In the genomic region with DNA sequence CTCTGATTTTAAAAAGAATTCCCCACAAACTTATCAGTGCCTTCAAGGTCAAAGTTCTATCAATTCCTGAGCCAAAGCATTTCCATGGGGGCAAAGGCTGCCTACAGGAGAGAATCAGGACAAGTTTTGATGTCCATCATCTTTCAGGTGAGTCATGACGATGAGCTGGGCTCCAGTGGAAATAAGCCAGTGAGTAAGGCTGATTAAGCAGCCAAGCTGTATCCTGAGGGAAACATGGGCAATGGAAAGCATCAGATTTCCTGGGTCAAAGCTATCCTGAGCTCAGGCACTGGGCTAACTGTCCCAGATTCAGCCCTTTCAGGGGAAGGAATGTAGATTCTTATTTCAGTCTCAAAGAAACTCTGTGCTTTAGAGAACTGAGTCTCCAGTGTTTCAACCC, we compare ENCODE assay signal across 19 cellular contexts.
DNase-seq lines count a peak whose midpoint lies in the region; FAIRE-seq and TF ChIP-seq lines count a peak whose summit lies in the region.
"Had no signal": no experiment of that assay in that cellular context is flagged by ENCODE, and none has a peak within 500 bp of the region (broad histone marks: within the 10 kb centered on the region; RNA-seq: fewer than 3 reads in every experiment).

No MANE protein-coding gene starts in this region.

- no peak overlapping the region for H3K9ac ChIP-seq in mammary epithelial cell (ENCODE audit: insufficient read depth, low read length)

- no peak overlapping the region for H2AFZ ChIP-seq in mammary epithelial cell (ENCODE audit: low read depth, low read length)

- H3K27me3 Mint-ChIP-seq in activated T-cell treated with anti-CD3 and anti-CD28 coated beads, Interleukin-2, amount 50 U/mL, for 24 hours: no peaks in the 10 kb centered on the region
- H3K27me3 Mint-ChIP-seq: activated CD4-positive, alpha-beta memory T cell treated with anti-CD3 and anti-CD28 coated beads, Interleukin-2, amount 10 ng/mL, durations not matched to agents 7 days and 5 days had no signal

- no peak overlapping the region for H3K27ac Mint-ChIP-seq in activated T-cell treated with anti-CD3 and anti-CD28 coated beads, Interleukin-2, amount 50 U/mL, for 24 hours
- H3K27ac Mint-ChIP-seq: activated CD4-positive, alpha-beta memory T cell treated with anti-CD3 and anti-CD28 coated beads, Interleukin-2, amount 10 ng/mL, durations not matched to agents 7 days and 5 days; activated T-helper 17 cell treated with anti-CD3 and anti-CD28 coated beads, Interleukin-2, amount 50 U/mL, for 72 hours had no signal

- no peaks in the 10 kb centered on the region for H3K9me3 ChIP-seq in mammary epithelial cell (replicated peaks; ENCODE audit: insufficient read depth, low read length)
- H3K9me3 ChIP-seq: Caco-2, right lobe of liver, SJCRH30, tibial artery had no signal

- H3K36me3 ChIP-seq in mammary epithelial cell (ENCODE audit: insufficient read depth, low read length): no peaks in the 10 kb centered on the region
- H3K36me3 ChIP-seq: right lobe of liver, SJCRH30, tibial artery had no signal

- DNase-seq in AG08395 (ENCODE audit: low spot score) (peak; percentile 72), HTR-8/SVneo (ENCODE audit: insufficient read length, low spot score) (peak; percentile 22), mammary epithelial cell (peak; percentile 74), kidney glomerular epithelial cell (lab: John Stamatoyannopoulos, UW) (peak; percentile 0), UCSD-AML1 (lab: John Stamatoyannopoulos, UW; ENCODE audit: unreplicated experiment) (no peak), HUDEP-2 (lab: John Stamatoyannopoulos, UW; ENCODE audit: unreplicated experiment in 76 of 76) (no peak), DMS153 treated with DMSO at 0.1 percent for 48 hours (lab: John Stamatoyannopoulos, UW; ENCODE audit: unreplicated experiment) (no peak)
- DNase-seq in activated T-cell treated with anti-CD3 and anti-CD28 coated beads, Interleukin-2, amount 50 U/mL, for 24 hours: no peak
- DNase-seq: activated CD4-positive, alpha-beta memory T cell treated with anti-CD3 and anti-CD28 coated beads, Interleukin-2, amount 10 ng/mL, durations not matched to agents 7 days and 5 days; Caco-2; dermis blood vessel endothelial cell; foreskin melanocyte; NCI-H2171 treated with DMSO at 0.1 percent for 48 hours; right lobe of liver; SJCRH30; stimulated activated CD4-positive, alpha-beta T cell treated with anti-CD3 and anti-CD28 coated beads, Interleukin-4, amount 100 ng/mL, for 1 hour; tibial artery had no signal

- H3K4me2 ChIP-seq in mammary epithelial cell (ENCODE audit: insufficient read depth, low read depth, low read length): no peak overlapping the region

- dilution Hi-C loops in mammary epithelial cell (cut with HindIII; ENCODE audit: low sequenced_read_pairs): no loop called here

- no peak for FAIRE-seq in HTR-8/SVneo (lab: Jason Lieb, UNC)

- no peaks in the 10 kb centered on the region for H3K36me3 Mint-ChIP-seq in activated T-cell treated with anti-CD3 and anti-CD28 coated beads, Interleukin-2, amount 50 U/mL, for 24 hours (ENCODE audit: low read depth)

- intact Hi-C loops in mammary epithelial cell (cut with micrococcal nuclease): no loop called here

- no peaks in the 10 kb centered on the region for H4K20me1 ChIP-seq in mammary epithelial cell (ENCODE audit: insufficient read depth, low read length)

- H3K9me3 Mint-ChIP-seq in activated T-cell treated with anti-CD3 and anti-CD28 coated beads, Interleukin-2, amount 50 U/mL, for 24 hours: no peaks in the 10 kb centered on the region
- H3K9me3 Mint-ChIP-seq: activated CD4-positive, alpha-beta memory T cell treated with anti-CD3 and anti-CD28 coated beads, Interleukin-2, amount 10 ng/mL, durations not matched to agents 7 days and 5 days; activated T-helper 17 cell treated with anti-CD3 and anti-CD28 coated beads, Interleukin-2, amount 50 U/mL, for 72 hours; neural crest cell had no signal

- H3K4me1 Mint-ChIP-seq in activated T-cell treated with anti-CD3 and anti-CD28 coated beads, Interleukin-2, amount 50 U/mL, for 24 hours (ENCODE audit: low read depth): no peaks in the 10 kb centered on the region
- H3K4me1 Mint-ChIP-seq: activated CD4-positive, alpha-beta memory T cell treated with anti-CD3 and anti-CD28 coated beads, Interleukin-2, amount 10 ng/mL, durations not matched to agents 7 days and 5 days; activated T-helper 17 cell treated with anti-CD3 and anti-CD28 coated beads, Interleukin-2, amount 50 U/mL, for 72 hours; neural crest cell had no signal

- no peak overlapping the region for H3K4me3 ChIP-seq in mammary epithelial cell (replicated peaks in 1 of 3; ENCODE audit: insufficient read depth in 1 of 3, low read depth in 2 of 3, low read length in 3 of 3)
- H3K4me3 ChIP-seq: right lobe of liver, SJCRH30, tibial artery had no signal

- H3K4me1 ChIP-seq in mammary epithelial cell (ENCODE audit: insufficient read depth, low read length): peaks cover 26% of the 10 kb centered on the region
- H3K4me1 ChIP-seq: Caco-2, right lobe of liver, tibial artery had no signal

- 8% methylated on average over 1 of the region's 1 CpG for WGBS in mammary epithelial cell (ENCODE audit: low coverage, missing lambda C conversion rate)

- no TSS peak for BruUV-seq in mammary epithelial cell (replicated peaks; lab: Mats Ljungman, UMichigan)

- no peaks in the 10 kb centered on the region for H3K79me2 ChIP-seq in mammary epithelial cell (ENCODE audit: insufficient read depth, low read length)

- CTCF ChIA-PET in mammary epithelial cell (lab: Charles Lee; ENCODE audit: low non-redundant PET): interaction anchor here (1.3 kb wide), 1 partner anchor 87 kb away, joined by 3 read pairs; no protein-coding TSS in a partner anchor

- no peak for TF ChIP-seq CTCF in mammary epithelial cell (conservative IDR thresholded peaks at IDR 0.05 in 1 of 2, IDR thresholded peaks at IDR 0.05 in 1 of 2; ENCODE audit: extremely low read depth in 1 of 2, insufficient read depth in 1 of 2, low read depth in 1 of 2, low read length in 2 of 2)

- H3K27ac ChIP-seq in mammary epithelial cell (ENCODE audit: insufficient read depth, low read depth, low read length): no peak overlapping the region
- H3K27ac ChIP-seq: right lobe of liver, SJCRH30, tibial artery had no signal

- no peaks in the 10 kb centered on the region for H3K27me3 ChIP-seq in mammary epithelial cell (ENCODE audit: insufficient read depth, low read length)
- H3K27me3 ChIP-seq: right lobe of liver, SJCRH30, tibial artery had no signal

- H3K4me3 Mint-ChIP-seq in activated T-cell treated with anti-CD3 and anti-CD28 coated beads, Interleukin-2, amount 50 U/mL, for 24 hours: no peak overlapping the region
- H3K4me3 Mint-ChIP-seq: activated CD4-positive, alpha-beta memory T cell treated with anti-CD3 and anti-CD28 coated beads, Interleukin-2, amount 10 ng/mL, durations not matched to agents 7 days and 5 days; activated T-helper 17 cell treated with anti-CD3 and anti-CD28 coated beads, Interleukin-2, amount 50 U/mL, for 72 hours; neural crest cell had no signal

- in situ Hi-C loops in mammary epithelial cell (cut with MboI; ENCODE audit: low sequenced_read_pairs in 2 of 2): no loop called here

Comparison
In these comparisons a context has a peak if more than half of its experiments do, and no peak if none do; other contexts are left out.
1. DNase-seq: peak in AG08395 (single experiment), HTR-8/SVneo (single experiment), mammary epithelial cell (single experiment) and kidney glomerular epithelial cell (single experiment); none in UCSD-AML1 (single experiment), activated T-cell treated with anti-CD3 and anti-CD28 coated beads, Interleukin-2, amount 50 U/mL, for 24 hours (single experiment), HUDEP-2 (0 of 76) and DMS153 treated with DMSO at 0.1 percent for 48 hours (single experiment).